ENCODE assay signal across 10 cellular contexts in the genomic region with DNA sequence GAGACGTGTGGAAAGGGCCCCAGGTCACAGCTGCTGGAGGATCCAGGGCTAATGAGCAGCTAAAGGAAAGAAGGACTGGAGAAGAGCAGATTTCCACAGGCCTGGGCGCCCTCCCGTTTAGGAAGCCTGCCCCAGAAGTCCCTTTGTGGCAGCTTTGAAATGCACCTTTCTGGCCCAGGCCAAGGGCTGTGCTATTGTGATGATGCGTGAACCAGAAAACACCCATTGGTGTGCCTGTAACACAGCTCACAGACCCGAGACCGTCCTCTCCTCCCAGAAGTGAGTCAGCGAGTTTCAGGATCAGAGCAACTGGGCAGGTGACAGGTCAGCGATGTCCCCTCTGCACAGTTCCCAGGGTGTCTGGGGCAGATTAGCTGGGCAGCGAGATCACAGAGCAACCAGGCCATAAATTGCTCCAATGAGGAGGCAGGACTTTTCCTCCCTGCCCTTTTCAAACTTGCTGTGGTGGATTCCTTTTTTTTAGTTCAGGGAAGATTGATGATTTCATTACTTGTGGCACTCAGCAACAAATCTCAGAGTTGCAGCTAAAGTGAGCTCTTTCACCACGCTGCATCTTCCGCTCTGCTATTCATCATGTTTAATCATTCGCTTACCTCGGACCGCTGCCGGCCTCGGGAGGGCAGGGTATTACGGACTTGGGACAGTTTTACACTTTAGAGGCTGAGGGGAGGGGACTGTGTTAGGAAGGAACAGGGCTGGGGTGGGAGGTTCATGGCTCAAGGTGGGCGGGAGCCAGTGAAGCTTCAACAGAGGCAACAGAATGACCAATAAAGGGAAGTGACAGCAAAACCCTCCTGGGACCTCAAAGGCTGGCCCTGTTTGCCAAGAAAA.
DNase-seq lines count a peak whose midpoint lies in the region; ATAC-seq and TF ChIP-seq lines count a peak whose summit lies in the region.
"Had no signal": no experiment of that assay in that cellular context is flagged by ENCODE, and none has a peak within 500 bp of the region (broad histone marks: within the 10 kb centered on the region; RNA-seq: fewer than 3 reads in every experiment).

No MANE protein-coding gene starts in this region.

- H3F3A ChIP-seq in MM.1S (ENCODE audit: insufficient read depth, low read length) = peaks cover 4% of the 10 kb centered on the region; the same call in 1 of the 2 replicates

- peak overlapping the region; percentile 77; the same call in 1 of the 2 replicates for H3K27ac ChIP-seq in MM.1S (ENCODE audit: low read length)

- H3K4me2 ChIP-seq in MM.1S (ENCODE audit: low read depth, low read length) = peak overlapping the region; percentile 26; the same call in 1 of the 2 replicates

- H3K9me2 ChIP-seq in MM.1S (replicated peaks; ENCODE audit: insufficient read depth, low read length) = no peaks in the 10 kb centered on the region

- no peaks in the 10 kb centered on the region for H3K9me3 ChIP-seq in MM.1S (replicated peaks; ENCODE audit: insufficient read depth, low read length)

- no peaks in the 10 kb centered on the region for H3K27me3 ChIP-seq in MM.1S (replicated peaks; ENCODE audit: insufficient read depth, low read length)

- H3K36me3 ChIP-seq in MM.1S (replicated peaks; ENCODE audit: insufficient read depth, low read length) = no peaks in the 10 kb centered on the region

- no peak for ATAC-seq in GM21423 (IDR thresholded peaks at IDR 0.05; ENCODE audit: unreplicated experiment)
- ATAC-seq: CD8-positive, alpha-beta T cell had no signal

- peak overlapping the region; percentile 65 for H2AFZ ChIP-seq in MM.1S (ENCODE audit: low read length)

- no peak for TF ChIP-seq CTCF in MM.1S (IDR thresholded peaks at IDR 0.05; ENCODE audit: low read length)
- no peak for TF ChIP-seq CTCF in fibroblast of the aortic adventitia (IDR thresholded peaks at IDR 0.05; ENCODE audit: insufficient read depth, low read length)

- H3K4me1 ChIP-seq in MM.1S (ENCODE audit: low read length) = peaks cover 31% of the 10 kb centered on the region

- peak; percentile 17 for DNase-seq in Daoy (ENCODE audit: low read depth)
- peak; percentile 78 for DNase-seq in MM.1S
- peak; percentile 24 for DNase-seq in fibroblast of the aortic adventitia (ENCODE audit: low read depth)
- peak; percentile 5 for DNase-seq in pons (ENCODE audit: low spot score)
- no peak for DNase-seq in posterior vena cava (ENCODE audit: low spot score)
- DNase-seq in NCI-H128 (lab: John Stamatoyannopoulos, UW; ENCODE audit: unreplicated experiment) = no peak
- DNase-seq in activated naive CD4-positive, alpha-beta T cell treated with Interleukin-2 at 50 U/mL for 16 hours = no peak
- DNase-seq: CD8-positive, alpha-beta T cell; stimulated activated CD4-positive, alpha-beta T cell treated with anti-CD3 and anti-CD28 coated beads, Interleukin-4, amount 100 ng/mL, for 1 hour had no signal

- no peaks in the 10 kb centered on the region for H3K79me2 ChIP-seq in MM.1S (ENCODE audit: low read length)

- H4K20me1 ChIP-seq in MM.1S (ENCODE audit: insufficient read depth, low read length) = no peaks in the 10 kb centered on the region

- intact Hi-C loops in posterior vena cava (cut with DNase I) = no loop called here

- H3K9ac ChIP-seq in MM.1S (ENCODE audit: low read length) = peak overlapping the region; percentile 46

- H3K4me3 ChIP-seq in MM.1S (ENCODE audit: low read length) (no peak overlapping the region), fibroblast of the aortic adventitia (ENCODE audit: low read depth, low read length) (no peak overlapping the region)

Comparison
In these comparisons a context has a peak if more than half of its experiments do, and no peak if none do; other contexts are left out.
1. DNase-seq: peak in Daoy (single experiment), MM.1S (single experiment), fibroblast of the aortic adventitia (single experiment) and pons (single experiment); none in posterior vena cava (single experiment), NCI-H128 (single experiment) and activated naive CD4-positive, alpha-beta T cell treated with Interleukin-2 at 50 U/mL for 16 hours (single experiment).